In genomic region chr17:47229535-47230443, GRCh38 we compare ENCODE assay signal across 8 cellular contexts. TPM values are rescaled to one million over a fixed set of nuclear protein-coding genes. Genes with fewer than 3 reads are reported as not detected.
DNase-seq lines count a peak whose midpoint lies in the region; ATAC-seq and TF ChIP-seq lines count a peak whose summit lies in the region.

No MANE protein-coding gene starts in this region.

- H3K27me3 ChIP-seq in parathyroid adenoma (ENCODE audit: control insufficient read depth, insufficient read depth, low read length) (no peaks in the 10 kb centered on the region), tibial nerve (no peaks in the 10 kb centered on the region)

- peak in 1 of 2 donors; percentile 86 for TF ChIP-seq EP300 in tibial nerve (IDR thresholded peaks at IDR 0.05)

- TF ChIP-seq CTCF in glutamatergic neuron (IDR thresholded peaks at IDR 0.05; ENCODE audit: partially characterized antibody, unreplicated experiment) (peak; percentile 95), parathyroid adenoma (IDR thresholded peaks at IDR 0.05) (peak; percentile 100), tibial nerve (IDR thresholded peaks at IDR 0.05) (peak; percentile 97 to 98 (median 98))

- no peaks in the 10 kb centered on the region for H3K79me2 ChIP-seq in parathyroid adenoma

- H3K36me3 ChIP-seq in parathyroid adenoma (ENCODE audit: control insufficient read depth, insufficient read depth, low read length), result no peaks in the 10 kb centered on the region
- H3K36me3 ChIP-seq in tibial nerve, result no peaks in the 10 kb centered on the region

- peaks cover 11% of the 10 kb centered on the region for H3K4me1 Mint-ChIP-seq in activated naive CD8-positive, alpha-beta T cell (ENCODE audit: low read depth)
- H3K4me1 Mint-ChIP-seq in glutamatergic neuron (ENCODE audit: low read depth, unreplicated experiment), result no peaks in the 10 kb centered on the region

- H3K27me3 Mint-ChIP-seq in activated naive CD8-positive, alpha-beta T cell, result peaks cover 5% of the 10 kb centered on the region
- H3K27me3 Mint-ChIP-seq in glutamatergic neuron (ENCODE audit: unreplicated experiment), result peaks cover 2% of the 10 kb centered on the region

- no peak for TF ChIP-seq POLR2A in tibial nerve (IDR thresholded peaks at IDR 0.05)

- H2AFZ ChIP-seq in parathyroid adenoma, result peak overlapping the region; percentile 86

- H3K27ac ChIP-seq in parathyroid adenoma (no peak overlapping the region), tibial nerve (peak overlapping the region in 2 of 4 donors; percentile 15 to 75)

- ATAC-seq in GM21723 (IDR thresholded peaks at IDR 0.05; ENCODE audit: unreplicated experiment), result peak; percentile 78

- no peaks in the 10 kb centered on the region for H3K9me3 Mint-ChIP-seq in activated naive CD8-positive, alpha-beta T cell (ENCODE audit: low read depth)
- no peaks in the 10 kb centered on the region for H3K9me3 Mint-ChIP-seq in glutamatergic neuron (ENCODE audit: unreplicated experiment)

- WGBS in tibial nerve, 2 donors, result 8 to 9% methylated on average over 22 of the region's 22 CpGs

- peak overlapping the region; percentile 58 for H3K4me2 ChIP-seq in parathyroid adenoma (ENCODE audit: low read length)

- peak in 11 of 14 donors; percentile 22 to 70 (median 51) for DNase-seq in C1 segment of cervical spinal cord (lab: John Stamatoyannopoulos, UW)
- peak; percentile 80 for DNase-seq in NCI-H128 (lab: John Stamatoyannopoulos, UW; ENCODE audit: unreplicated experiment)
- peak; percentile 88 for DNase-seq in SKM-1 treated with dmso at 0.1 percent for 144 hours (lab: John Stamatoyannopoulos, UW; ENCODE audit: unreplicated experiment)
- peak; percentile 76 for DNase-seq in glutamatergic neuron
- peak; percentile 77 to 91 for DNase-seq in tibial nerve (ENCODE audit: low spot score in 2 of 2)

- no peak overlapping the region for H3K9ac ChIP-seq in parathyroid adenoma

- peak overlapping the region; percentile 73 for H3K4me3 Mint-ChIP-seq in activated naive CD8-positive, alpha-beta T cell
- peak overlapping the region; percentile 7 for H3K4me3 Mint-ChIP-seq in glutamatergic neuron (ENCODE audit: unreplicated experiment)

- H3K36me3 Mint-ChIP-seq in activated naive CD8-positive, alpha-beta T cell, result no peaks in the 10 kb centered on the region
- H3K36me3 Mint-ChIP-seq in glutamatergic neuron (ENCODE audit: unreplicated experiment), result peaks cover 5% of the 10 kb centered on the region

- H3K4me3 ChIP-seq in parathyroid adenoma (ENCODE audit: low read depth, low read length) (peak overlapping the region; percentile 35), tibial nerve (peak overlapping the region in 3 of 4 donors; percentile 4 to 37 (median 22))

- H3K4me1 ChIP-seq in parathyroid adenoma (peaks cover 13% of the 10 kb centered on the region), tibial nerve (peaks cover 3 to 29% (median 18%) of the 10 kb centered on the region in 4 donors)

- H3K9me3 ChIP-seq in parathyroid adenoma (ENCODE audit: control insufficient read depth, low read length) (no peaks in the 10 kb centered on the region), tibial nerve (no peaks in the 10 kb centered on the region)

- no peak overlapping the region for H3K27ac Mint-ChIP-seq in activated naive CD8-positive, alpha-beta T cell
- no peak overlapping the region for H3K27ac Mint-ChIP-seq in glutamatergic neuron (ENCODE audit: unreplicated experiment)

RNA-seq across cellular contexts. Expression of gene MYL4, which starts 20.6 kb away (rescaled TPM):
- total RNA-seq in glutamatergic neuron (ENCODE audit: unreplicated experiment), result 7.6 TPM
- total RNA-seq in tibial nerve, result 1 to 10 TPM in 1 of 4 donors, not detected in 3; 1.5 TPM

RNA-seq across cellular contexts. Expression of gene ITGB3, which starts 23.8 kb away (rescaled TPM):
- not detected for total RNA-seq in glutamatergic neuron (ENCODE audit: unreplicated experiment)
- total RNA-seq in tibial nerve, result 10 to 100 TPM; 17.5 to 26.7 (median 22.1) TPM

RNA-seq across cellular contexts. Expression of gene CDC27, which starts 40.7 kb away (rescaled TPM):
- total RNA-seq in glutamatergic neuron (ENCODE audit: unreplicated experiment) (94.6 TPM), tibial nerve (10 to 100 TPM; 38.7 to 87.6 (median 64.5) TPM)

Comparison
In these comparisons a context has a peak if more than half of its experiments do, and no peak if none do; other contexts are left out.
1. RNA of gene ITGB3, which starts 23.8 kb away (total RNA-seq): 17.5 to 26.7 TPM in tibial nerve; not detected in glutamatergic neuron (single experiment); every median in the first group is over 10 times any median in the second.
2. Peak in every context shown above with its lines, with median percentiles within 50 percentile points of each other: DNase-seq and CTCF ChIP-seq.